Comparison of ENCODE assay signal across 1 cellular context in the genomic region with DNA sequence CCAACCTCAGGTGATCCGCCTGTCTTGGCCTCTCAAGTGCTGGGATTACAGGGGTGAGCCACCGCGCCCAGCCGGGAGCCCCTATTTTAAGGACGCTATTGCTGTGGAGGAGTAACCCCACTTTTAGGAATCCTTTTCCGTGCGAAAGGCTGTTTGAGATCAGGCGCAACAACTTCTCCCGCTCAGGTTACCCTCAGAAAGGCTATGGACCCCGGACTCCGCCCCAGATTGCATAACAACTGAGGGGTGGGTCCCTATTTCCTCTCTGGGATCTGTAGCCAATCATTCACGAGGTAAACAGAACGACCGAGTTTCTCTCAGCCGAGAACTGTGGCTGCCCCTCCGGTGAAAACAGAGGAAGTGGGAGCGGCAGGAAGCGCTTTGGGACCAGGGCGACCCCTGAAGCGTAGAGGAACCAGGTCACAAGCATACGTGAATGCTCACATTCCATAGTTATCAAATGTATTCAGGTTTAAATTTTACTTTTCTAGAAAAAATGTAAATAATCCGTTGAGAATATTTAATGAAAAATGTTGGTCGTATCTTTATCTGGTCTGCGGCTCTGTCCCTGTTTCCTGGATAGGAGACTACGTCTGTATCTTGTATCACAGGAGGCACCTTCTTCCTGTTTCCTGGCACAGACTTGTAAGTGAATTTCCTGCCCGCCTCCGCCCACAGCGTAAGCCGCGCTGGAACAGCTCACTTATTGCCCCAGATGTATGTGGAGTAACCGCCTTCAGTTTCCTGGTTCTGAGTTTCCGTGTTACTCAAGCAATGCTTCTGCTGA.
TF ChIP-seq lines count a peak whose summit lies in the region.

No MANE protein-coding gene starts in this region.

TF ChIP-seq in K562, 482 proteins besides CTCF, POLR2A, EP300 and RAD21 (continued from another document and continues in another):
- TF ChIP-seq, protein P1, sequence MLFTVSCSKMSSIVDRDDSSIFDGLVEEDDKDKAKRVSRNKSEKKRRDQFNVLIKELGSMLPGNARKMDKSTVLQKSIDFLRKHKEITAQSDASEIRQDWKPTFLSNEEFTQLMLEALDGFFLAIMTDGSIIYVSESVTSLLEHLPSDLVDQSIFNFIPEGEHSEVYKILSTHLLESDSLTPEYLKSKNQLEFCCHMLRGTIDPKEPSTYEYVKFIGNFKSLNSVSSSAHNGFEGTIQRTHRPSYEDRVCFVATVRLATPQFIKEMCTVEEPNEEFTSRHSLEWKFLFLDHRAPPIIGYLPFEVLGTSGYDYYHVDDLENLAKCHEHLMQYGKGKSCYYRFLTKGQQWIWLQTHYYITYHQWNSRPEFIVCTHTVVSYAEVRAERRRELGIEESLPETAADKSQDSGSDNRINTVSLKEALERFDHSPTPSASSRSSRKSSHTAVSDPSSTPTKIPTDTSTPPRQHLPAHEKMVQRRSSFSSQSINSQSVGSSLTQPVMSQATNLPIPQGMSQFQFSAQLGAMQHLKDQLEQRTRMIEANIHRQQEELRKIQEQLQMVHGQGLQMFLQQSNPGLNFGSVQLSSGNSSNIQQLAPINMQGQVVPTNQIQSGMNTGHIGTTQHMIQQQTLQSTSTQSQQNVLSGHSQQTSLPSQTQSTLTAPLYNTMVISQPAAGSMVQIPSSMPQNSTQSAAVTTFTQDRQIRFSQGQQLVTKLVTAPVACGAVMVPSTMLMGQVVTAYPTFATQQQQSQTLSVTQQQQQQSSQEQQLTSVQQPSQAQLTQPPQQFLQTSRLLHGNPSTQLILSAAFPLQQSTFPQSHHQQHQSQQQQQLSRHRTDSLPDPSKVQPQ (CRISPR knock-in tag; IDR thresholded peaks at IDR 0.05; ENCODE audit: borderline replicate concordance) = no peak
- TF ChIP-seq SMAD3 (CRISPR knock-in tag; conservative IDR thresholded peaks at IDR 0.05) = no peak
- TF ChIP-seq, protein P2, sequence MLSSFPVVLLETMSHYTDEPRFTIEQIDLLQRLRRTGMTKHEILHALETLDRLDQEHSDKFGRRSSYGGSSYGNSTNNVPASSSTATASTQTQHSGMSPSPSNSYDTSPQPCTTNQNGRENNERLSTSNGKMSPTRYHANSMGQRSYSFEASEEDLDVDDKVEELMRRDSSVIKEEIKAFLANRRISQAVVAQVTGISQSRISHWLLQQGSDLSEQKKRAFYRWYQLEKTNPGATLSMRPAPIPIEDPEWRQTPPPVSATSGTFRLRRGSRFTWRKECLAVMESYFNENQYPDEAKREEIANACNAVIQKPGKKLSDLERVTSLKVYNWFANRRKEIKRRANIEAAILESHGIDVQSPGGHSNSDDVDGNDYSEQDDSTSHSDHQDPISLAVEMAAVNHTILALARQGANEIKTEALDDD (IDR thresholded peaks at IDR 0.05) = no peak
- no peak for TF ChIP-seq ESRRB (CRISPR knock-in tag; IDR thresholded peaks at IDR 0.05; ENCODE audit: borderline replicate concordance)
- TF ChIP-seq TCF7L2 (IDR thresholded peaks at IDR 0.05; ENCODE audit: low read depth, low read length) = no peak
- no peak for TF ChIP-seq XRCC4 (IDR thresholded peaks at IDR 0.05; ENCODE audit: extremely low read depth, insufficient read depth, insufficient read length)
- TF ChIP-seq JUN (IDR thresholded peaks at IDR 0.05; ENCODE audit: borderline replicate concordance, low read depth, low read length) = 0 out of 2 replicates have a peak, but pooled peaks have one; percentile 28
- TF ChIP-seq JUN (CRISPR knock-in tag; IDR thresholded peaks at IDR 0.05; ENCODE audit: borderline replicate concordance) = no peak
- no peak for TF ChIP-seq ZNF696 (CRISPR knock-in tag; conservative IDR thresholded peaks at IDR 0.05)
- TF ChIP-seq PML (IDR thresholded peaks at IDR 0.05; ENCODE audit: low read length) = peak; percentile 50; the same call in 1 of the 2 replicates
- peak; percentile 87 for TF ChIP-seq CBFA2T3 (IDR thresholded peaks at IDR 0.05)
- TF ChIP-seq ZNF583 (CRISPR knock-in tag; IDR thresholded peaks at IDR 0.05) = no peak
- TF ChIP-seq DIDO1 (tag; IDR thresholded peaks at IDR 0.05; ENCODE audit: low read depth) = no peak
- TF ChIP-seq NR3C1 (CRISPR knock-in tag; IDR thresholded peaks at IDR 0.05) = no peak
- TF ChIP-seq, protein P3, sequence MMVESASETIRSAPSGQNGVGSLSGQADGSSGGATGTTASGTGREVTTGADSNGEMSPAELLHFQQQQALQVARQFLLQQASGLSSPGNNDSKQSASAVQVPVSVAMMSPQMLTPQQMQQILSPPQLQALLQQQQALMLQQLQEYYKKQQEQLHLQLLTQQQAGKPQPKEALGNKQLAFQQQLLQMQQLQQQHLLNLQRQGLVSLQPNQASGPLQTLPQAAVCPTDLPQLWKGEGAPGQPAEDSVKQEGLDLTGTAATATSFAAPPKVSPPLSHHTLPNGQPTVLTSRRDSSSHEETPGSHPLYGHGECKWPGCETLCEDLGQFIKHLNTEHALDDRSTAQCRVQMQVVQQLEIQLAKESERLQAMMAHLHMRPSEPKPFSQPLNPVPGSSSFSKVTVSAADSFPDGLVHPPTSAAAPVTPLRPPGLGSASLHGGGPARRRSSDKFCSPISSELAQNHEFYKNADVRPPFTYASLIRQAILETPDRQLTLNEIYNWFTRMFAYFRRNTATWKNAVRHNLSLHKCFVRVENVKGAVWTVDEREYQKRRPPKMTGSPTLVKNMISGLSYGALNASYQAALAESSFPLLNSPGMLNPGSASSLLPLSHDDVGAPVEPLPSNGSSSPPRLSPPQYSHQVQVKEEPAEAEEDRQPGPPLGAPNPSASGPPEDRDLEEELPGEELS (CRISPR knock-in tag; IDR thresholded peaks at IDR 0.05; ENCODE audit: borderline replicate concordance) = no peak
- TF ChIP-seq, protein P4, sequence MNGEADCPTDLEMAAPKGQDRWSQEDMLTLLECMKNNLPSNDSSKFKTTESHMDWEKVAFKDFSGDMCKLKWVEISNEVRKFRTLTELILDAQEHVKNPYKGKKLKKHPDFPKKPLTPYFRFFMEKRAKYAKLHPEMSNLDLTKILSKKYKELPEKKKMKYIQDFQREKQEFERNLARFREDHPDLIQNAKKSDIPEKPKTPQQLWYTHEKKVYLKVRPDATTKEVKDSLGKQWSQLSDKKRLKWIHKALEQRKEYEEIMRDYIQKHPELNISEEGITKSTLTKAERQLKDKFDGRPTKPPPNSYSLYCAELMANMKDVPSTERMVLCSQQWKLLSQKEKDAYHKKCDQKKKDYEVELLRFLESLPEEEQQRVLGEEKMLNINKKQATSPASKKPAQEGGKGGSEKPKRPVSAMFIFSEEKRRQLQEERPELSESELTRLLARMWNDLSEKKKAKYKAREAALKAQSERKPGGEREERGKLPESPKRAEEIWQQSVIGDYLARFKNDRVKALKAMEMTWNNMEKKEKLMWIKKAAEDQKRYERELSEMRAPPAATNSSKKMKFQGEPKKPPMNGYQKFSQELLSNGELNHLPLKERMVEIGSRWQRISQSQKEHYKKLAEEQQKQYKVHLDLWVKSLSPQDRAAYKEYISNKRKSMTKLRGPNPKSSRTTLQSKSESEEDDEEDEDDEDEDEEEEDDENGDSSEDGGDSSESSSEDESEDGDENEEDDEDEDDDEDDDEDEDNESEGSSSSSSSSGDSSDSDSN (IDR thresholded peaks at IDR 0.05; ENCODE audit: borderline replicate concordance in 1 of 2, low read depth in 2 of 2, low read length in 2 of 2) = peak; percentile 57 to 65; a peak in 1 of 4 replicates
- TF ChIP-seq RB1 (IDR thresholded peaks at IDR 0.05; ENCODE audit: low read depth) = 0 out of 2 replicates have a peak, but pooled peaks have one; percentile 26
- TF ChIP-seq RNF2 (IDR thresholded peaks at IDR 0.05) = peak; percentile 48; the same call in 1 of the 2 replicates
- TF ChIP-seq, protein P5, sequence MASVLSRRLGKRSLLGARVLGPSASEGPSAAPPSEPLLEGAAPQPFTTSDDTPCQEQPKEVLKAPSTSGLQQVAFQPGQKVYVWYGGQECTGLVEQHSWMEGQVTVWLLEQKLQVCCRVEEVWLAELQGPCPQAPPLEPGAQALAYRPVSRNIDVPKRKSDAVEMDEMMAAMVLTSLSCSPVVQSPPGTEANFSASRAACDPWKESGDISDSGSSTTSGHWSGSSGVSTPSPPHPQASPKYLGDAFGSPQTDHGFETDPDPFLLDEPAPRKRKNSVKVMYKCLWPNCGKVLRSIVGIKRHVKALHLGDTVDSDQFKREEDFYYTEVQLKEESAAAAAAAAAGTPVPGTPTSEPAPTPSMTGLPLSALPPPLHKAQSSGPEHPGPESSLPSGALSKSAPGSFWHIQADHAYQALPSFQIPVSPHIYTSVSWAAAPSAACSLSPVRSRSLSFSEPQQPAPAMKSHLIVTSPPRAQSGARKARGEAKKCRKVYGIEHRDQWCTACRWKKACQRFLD (CRISPR knock-in tag; IDR thresholded peaks at IDR 0.05) = no peak
- TF ChIP-seq ZBTB1 (CRISPR knock-in tag; IDR thresholded peaks at IDR 0.05; ENCODE audit: borderline replicate concordance, low read depth) = no peak
- no peak for TF ChIP-seq ZZZ3 (IDR thresholded peaks at IDR 0.05)
- no peak for TF ChIP-seq ZNF184 (CRISPR knock-in tag; IDR thresholded peaks at IDR 0.05)
- 0 out of 2 replicates have a peak, but pooled peaks have one; percentile 60 for TF ChIP-seq SOX6 (IDR thresholded peaks at IDR 0.05)
- no peak for TF ChIP-seq ZNF507 (tag; conservative IDR thresholded peaks at IDR 0.05)
- TF ChIP-seq, protein P6, sequence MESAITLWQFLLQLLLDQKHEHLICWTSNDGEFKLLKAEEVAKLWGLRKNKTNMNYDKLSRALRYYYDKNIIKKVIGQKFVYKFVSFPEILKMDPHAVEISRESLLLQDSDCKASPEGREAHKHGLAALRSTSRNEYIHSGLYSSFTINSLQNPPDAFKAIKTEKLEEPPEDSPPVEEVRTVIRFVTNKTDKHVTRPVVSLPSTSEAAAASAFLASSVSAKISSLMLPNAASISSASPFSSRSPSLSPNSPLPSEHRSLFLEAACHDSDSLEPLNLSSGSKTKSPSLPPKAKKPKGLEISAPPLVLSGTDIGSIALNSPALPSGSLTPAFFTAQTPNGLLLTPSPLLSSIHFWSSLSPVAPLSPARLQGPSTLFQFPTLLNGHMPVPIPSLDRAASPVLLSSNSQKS (CRISPR knock-in tag; IDR thresholded peaks at IDR 0.05) = no peak
- TF ChIP-seq SMARCA5 (IDR thresholded peaks at IDR 0.05) = no peak
- no peak for TF ChIP-seq PTBP1 (IDR thresholded peaks at IDR 0.05; ENCODE audit: low read depth, low read length)
- no peak for TF ChIP-seq TEAD2 (tag; IDR thresholded peaks at IDR 0.05)
- TF ChIP-seq HNRNPL (IDR thresholded peaks at IDR 0.05; ENCODE audit: low read depth, low read length) = no peak
- TF ChIP-seq KDM5B (IDR thresholded peaks at IDR 0.05; ENCODE audit: insufficient replicate concordance, low read depth, low read length) = peak; percentile 94
- TF ChIP-seq, protein P7, sequence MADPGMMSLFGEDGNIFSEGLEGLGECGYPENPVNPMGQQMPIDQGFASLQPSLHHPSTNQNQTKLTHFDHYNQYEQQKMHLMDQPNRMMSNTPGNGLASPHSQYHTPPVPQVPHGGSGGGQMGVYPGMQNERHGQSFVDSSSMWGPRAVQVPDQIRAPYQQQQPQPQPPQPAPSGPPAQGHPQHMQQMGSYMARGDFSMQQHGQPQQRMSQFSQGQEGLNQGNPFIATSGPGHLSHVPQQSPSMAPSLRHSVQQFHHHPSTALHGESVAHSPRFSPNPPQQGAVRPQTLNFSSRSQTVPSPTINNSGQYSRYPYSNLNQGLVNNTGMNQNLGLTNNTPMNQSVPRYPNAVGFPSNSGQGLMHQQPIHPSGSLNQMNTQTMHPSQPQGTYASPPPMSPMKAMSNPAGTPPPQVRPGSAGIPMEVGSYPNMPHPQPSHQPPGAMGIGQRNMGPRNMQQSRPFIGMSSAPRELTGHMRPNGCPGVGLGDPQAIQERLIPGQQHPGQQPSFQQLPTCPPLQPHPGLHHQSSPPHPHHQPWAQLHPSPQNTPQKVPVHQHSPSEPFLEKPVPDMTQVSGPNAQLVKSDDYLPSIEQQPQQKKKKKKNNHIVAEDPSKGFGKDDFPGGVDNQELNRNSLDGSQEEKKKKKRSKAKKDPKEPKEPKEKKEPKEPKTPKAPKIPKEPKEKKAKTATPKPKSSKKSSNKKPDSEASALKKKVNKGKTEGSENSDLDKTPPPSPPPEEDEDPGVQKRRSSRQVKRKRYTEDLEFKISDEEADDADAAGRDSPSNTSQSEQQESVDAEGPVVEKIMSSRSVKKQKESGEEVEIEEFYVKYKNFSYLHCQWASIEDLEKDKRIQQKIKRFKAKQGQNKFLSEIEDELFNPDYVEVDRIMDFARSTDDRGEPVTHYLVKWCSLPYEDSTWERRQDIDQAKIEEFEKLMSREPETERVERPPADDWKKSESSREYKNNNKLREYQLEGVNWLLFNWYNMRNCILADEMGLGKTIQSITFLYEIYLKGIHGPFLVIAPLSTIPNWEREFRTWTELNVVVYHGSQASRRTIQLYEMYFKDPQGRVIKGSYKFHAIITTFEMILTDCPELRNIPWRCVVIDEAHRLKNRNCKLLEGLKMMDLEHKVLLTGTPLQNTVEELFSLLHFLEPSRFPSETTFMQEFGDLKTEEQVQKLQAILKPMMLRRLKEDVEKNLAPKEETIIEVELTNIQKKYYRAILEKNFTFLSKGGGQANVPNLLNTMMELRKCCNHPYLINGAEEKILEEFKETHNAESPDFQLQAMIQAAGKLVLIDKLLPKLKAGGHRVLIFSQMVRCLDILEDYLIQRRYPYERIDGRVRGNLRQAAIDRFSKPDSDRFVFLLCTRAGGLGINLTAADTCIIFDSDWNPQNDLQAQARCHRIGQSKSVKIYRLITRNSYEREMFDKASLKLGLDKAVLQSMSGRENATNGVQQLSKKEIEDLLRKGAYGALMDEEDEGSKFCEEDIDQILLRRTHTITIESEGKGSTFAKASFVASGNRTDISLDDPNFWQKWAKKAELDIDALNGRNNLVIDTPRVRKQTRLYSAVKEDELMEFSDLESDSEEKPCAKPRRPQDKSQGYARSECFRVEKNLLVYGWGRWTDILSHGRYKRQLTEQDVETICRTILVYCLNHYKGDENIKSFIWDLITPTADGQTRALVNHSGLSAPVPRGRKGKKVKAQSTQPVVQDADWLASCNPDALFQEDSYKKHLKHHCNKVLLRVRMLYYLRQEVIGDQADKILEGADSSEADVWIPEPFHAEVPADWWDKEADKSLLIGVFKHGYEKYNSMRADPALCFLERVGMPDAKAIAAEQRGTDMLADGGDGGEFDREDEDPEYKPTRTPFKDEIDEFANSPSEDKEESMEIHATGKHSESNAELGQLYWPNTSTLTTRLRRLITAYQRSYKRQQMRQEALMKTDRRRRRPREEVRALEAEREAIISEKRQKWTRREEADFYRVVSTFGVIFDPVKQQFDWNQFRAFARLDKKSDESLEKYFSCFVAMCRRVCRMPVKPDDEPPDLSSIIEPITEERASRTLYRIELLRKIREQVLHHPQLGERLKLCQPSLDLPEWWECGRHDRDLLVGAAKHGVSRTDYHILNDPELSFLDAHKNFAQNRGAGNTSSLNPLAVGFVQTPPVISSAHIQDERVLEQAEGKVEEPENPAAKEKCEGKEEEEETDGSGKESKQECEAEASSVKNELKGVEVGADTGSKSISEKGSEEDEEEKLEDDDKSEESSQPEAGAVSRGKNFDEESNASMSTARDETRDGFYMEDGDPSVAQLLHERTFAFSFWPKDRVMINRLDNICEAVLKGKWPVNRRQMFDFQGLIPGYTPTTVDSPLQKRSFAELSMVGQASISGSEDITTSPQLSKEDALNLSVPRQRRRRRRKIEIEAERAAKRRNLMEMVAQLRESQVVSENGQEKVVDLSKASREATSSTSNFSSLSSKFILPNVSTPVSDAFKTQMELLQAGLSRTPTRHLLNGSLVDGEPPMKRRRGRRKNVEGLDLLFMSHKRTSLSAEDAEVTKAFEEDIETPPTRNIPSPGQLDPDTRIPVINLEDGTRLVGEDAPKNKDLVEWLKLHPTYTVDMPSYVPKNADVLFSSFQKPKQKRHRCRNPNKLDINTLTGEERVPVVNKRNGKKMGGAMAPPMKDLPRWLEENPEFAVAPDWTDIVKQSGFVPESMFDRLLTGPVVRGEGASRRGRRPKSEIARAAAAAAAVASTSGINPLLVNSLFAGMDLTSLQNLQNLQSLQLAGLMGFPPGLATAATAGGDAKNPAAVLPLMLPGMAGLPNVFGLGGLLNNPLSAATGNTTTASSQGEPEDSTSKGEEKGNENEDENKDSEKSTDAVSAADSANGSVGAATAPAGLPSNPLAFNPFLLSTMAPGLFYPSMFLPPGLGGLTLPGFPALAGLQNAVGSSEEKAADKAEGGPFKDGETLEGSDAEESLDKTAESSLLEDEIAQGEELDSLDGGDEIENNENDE (IDR thresholded peaks at IDR 0.05; ENCODE audit: low read depth, low read length) = no peak
- 0 out of 2 replicates have a peak, but pooled peaks have one; percentile 22 for TF ChIP-seq HDGF (IDR thresholded peaks at IDR 0.05)
